ENCODE assay signal across 8 cellular contexts in the genomic region with DNA sequence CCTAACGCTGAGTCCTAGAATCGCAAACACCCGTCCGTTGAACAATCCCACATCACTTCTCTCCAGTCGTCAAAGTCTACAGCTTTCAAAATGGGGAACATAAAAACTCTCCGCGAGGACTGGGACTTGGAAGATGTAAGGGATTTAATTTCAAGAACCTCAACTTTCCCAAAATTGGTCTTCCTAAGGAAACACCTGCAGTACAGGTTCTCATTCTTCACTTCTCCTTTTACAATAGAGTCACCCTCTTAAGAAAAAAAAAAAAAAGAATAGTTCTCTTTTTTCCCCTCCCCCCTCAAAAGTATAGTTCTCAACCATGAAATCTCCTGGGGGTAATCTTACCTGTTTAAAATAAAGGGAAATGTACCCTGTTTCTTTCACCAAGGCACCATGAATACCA. TPM values are rescaled to one million over a fixed set of nuclear protein-coding genes. Genes with fewer than 3 reads are reported as not detected.
DNase-seq lines count a peak whose midpoint lies in the region; ATAC-seq lines count a peak whose summit lies in the region.

No MANE protein-coding gene starts in this region.

- H3K27me3 ChIP-seq in thymus (ENCODE audit: control insufficient read depth, insufficient read depth): no peaks in the 10 kb centered on the region

- H3K4me1 Mint-ChIP-seq in activated CD8-positive, alpha-beta memory T cell treated with anti-CD3 and anti-CD28 coated beads, Interleukin-2, amount 10 ng/mL, durations not matched to agents 7 days and 5 days: peaks cover 44% of the 10 kb centered on the region
- H3K4me1 Mint-ChIP-seq in immature natural killer cell: peaks cover 49 to 54% of the 10 kb centered on the region in 2 donors

- H3K36me3 Mint-ChIP-seq in activated CD8-positive, alpha-beta memory T cell treated with anti-CD3 and anti-CD28 coated beads, Interleukin-2, amount 10 ng/mL, durations not matched to agents 7 days and 5 days: peaks cover 30% of the 10 kb centered on the region
- H3K36me3 Mint-ChIP-seq in immature natural killer cell: peaks cover 0 to 25% (median 14%) of the 10 kb centered on the region in 3 donors

- no peaks in the 10 kb centered on the region for H3K9me3 ChIP-seq in thymus (ENCODE audit: control insufficient read depth)

- ATAC-seq in activated CD8-positive, alpha-beta memory T cell treated with anti-CD3 and anti-CD28 coated beads, Interleukin-2, amount 10 ng/mL, durations not matched to agents 7 days and 5 days: no peak
- ATAC-seq in HG02798 (IDR thresholded peaks at IDR 0.05; ENCODE audit: poor library complexity, unreplicated experiment): no peak
- ATAC-seq in GM21619 (IDR thresholded peaks at IDR 0.05; ENCODE audit: unreplicated experiment): no peak

- no peaks in the 10 kb centered on the region for H3K9me3 Mint-ChIP-seq in activated CD8-positive, alpha-beta memory T cell treated with anti-CD3 and anti-CD28 coated beads, Interleukin-2, amount 10 ng/mL, durations not matched to agents 7 days and 5 days (ENCODE audit: low read depth)
- no peaks in the 10 kb centered on the region for H3K9me3 Mint-ChIP-seq in immature natural killer cell

- CTCF ChIA-PET in activated CD8-positive, alpha-beta memory T cell treated with anti-CD3 and anti-CD28 coated beads, Interleukin-2, amount 10 ng/mL, durations not matched to agents 7 days and 5 days (lab: Charles Lee): interaction anchor here (0.8 to 1.8 kb wide), 3 partner anchors 55 to 297 kb away, joined by 4 to 5 read pairs (median 4); partner anchors contain the start of gene ITPR3

- H3K27ac ChIP-seq in thymus (ENCODE audit: low read depth): peak overlapping the region; percentile 94

- H3K4me3 Mint-ChIP-seq in activated CD8-positive, alpha-beta memory T cell treated with anti-CD3 and anti-CD28 coated beads, Interleukin-2, amount 10 ng/mL, durations not matched to agents 7 days and 5 days: peak overlapping the region; percentile 94
- peak overlapping the region; percentile 91 to 100 (median 98) for H3K4me3 Mint-ChIP-seq in immature natural killer cell

- H3K4me3 ChIP-seq in thymus (ENCODE audit: low read length): peak overlapping the region; percentile 68

- no peaks in the 10 kb centered on the region for H3K27me3 Mint-ChIP-seq in activated CD8-positive, alpha-beta memory T cell treated with anti-CD3 and anti-CD28 coated beads, Interleukin-2, amount 10 ng/mL, durations not matched to agents 7 days and 5 days
- H3K27me3 Mint-ChIP-seq in immature natural killer cell (ENCODE audit: low read depth in 3 of 3): peaks cover 3 to 13% (median 4%) of the 10 kb centered on the region in 3 donors

- peaks cover 13% of the 10 kb centered on the region for H3K4me1 ChIP-seq in thymus (ENCODE audit: control insufficient read depth, insufficient read depth, low read length)

- peaks cover 22% of the 10 kb centered on the region for H3K36me3 ChIP-seq in thymus (ENCODE audit: control insufficient read depth, insufficient read depth)

- 3% methylated on average over 7 of the region's 7 CpGs for WGBS in thymus

- H3K27ac Mint-ChIP-seq in activated CD8-positive, alpha-beta memory T cell treated with anti-CD3 and anti-CD28 coated beads, Interleukin-2, amount 10 ng/mL, durations not matched to agents 7 days and 5 days: peak overlapping the region; percentile 98
- H3K27ac Mint-ChIP-seq in immature natural killer cell: peak overlapping the region; percentile 82 to 98 (median 96)

- no peak for DNase-seq in activated CD8-positive, alpha-beta memory T cell treated with anti-CD3 and anti-CD28 coated beads, Interleukin-2, amount 10 ng/mL, durations not matched to agents 7 days and 5 days
- no peak for DNase-seq in activated CD8-positive, alpha-beta memory T cell treated with anti-CD3 and anti-CD28 coated beads, Interleukin-2, amount 50 U/mL, for 48 hours
- DNase-seq in SKM-1 treated with dmso at 0.1 percent for 144 hours (lab: John Stamatoyannopoulos, UW; ENCODE audit: unreplicated experiment) (peak; percentile 9), immature natural killer cell (no peak), NCI-H774 (lab: John Stamatoyannopoulos, UW) (no peak)

RNA-seq across cellular contexts. Expression of gene DAXX, which starts 1.4 kb away (rescaled TPM):
- 100 to 1,000 TPM; 102 to 107 TPM for total RNA-seq in activated CD8-positive, alpha-beta memory T cell treated with anti-CD3 and anti-CD28 coated beads, Interleukin-2, amount 10 ng/mL, durations not matched to agents 7 days and 5 days
- polyA plus RNA-seq in immature natural killer cell (100 to 1,000 TPM in 1 of 3 donors, 10 to 100 TPM in 2; 71.6 to 159 (median 75.1) TPM), thymus (48.1 TPM)

RNA-seq across cellular contexts. Expression of gene ZBTB22, which starts 6.6 kb away (rescaled TPM):
- total RNA-seq in activated CD8-positive, alpha-beta memory T cell treated with anti-CD3 and anti-CD28 coated beads, Interleukin-2, amount 10 ng/mL, durations not matched to agents 7 days and 5 days: 10 to 100 TPM; 10.6 to 11.8 TPM
- polyA plus RNA-seq in immature natural killer cell: 10 to 100 TPM; 14.5 to 18.1 (median 14.7) TPM
- 15.5 TPM for polyA plus RNA-seq in thymus

RNA-seq across cellular contexts. Expression of gene TAPBP, which starts 10.3 kb away (rescaled TPM):
- total RNA-seq in activated CD8-positive, alpha-beta memory T cell treated with anti-CD3 and anti-CD28 coated beads, Interleukin-2, amount 10 ng/mL, durations not matched to agents 7 days and 5 days: 100 to 1,000 TPM; 207 to 235 TPM
- polyA plus RNA-seq in immature natural killer cell: 100 to 1,000 TPM; 303 to 707 (median 457) TPM
- 57.0 TPM for polyA plus RNA-seq in thymus

RNA-seq across cellular contexts. Expression of gene RGL2, which starts 25.4 kb away (rescaled TPM):
- total RNA-seq in activated CD8-positive, alpha-beta memory T cell treated with anti-CD3 and anti-CD28 coated beads, Interleukin-2, amount 10 ng/mL, durations not matched to agents 7 days and 5 days: 10 to 100 TPM; 34.7 to 49.9 TPM
- 10 to 100 TPM in 1 of 3 donors, 1 to 10 TPM in 2; 5.9 to 14.7 (median 8.0) TPM for polyA plus RNA-seq in immature natural killer cell
- polyA plus RNA-seq in thymus: 120 TPM

RNA-seq across cellular contexts. Expression of gene PFDN6, which starts 34.7 kb away (rescaled TPM):
- total RNA-seq in activated CD8-positive, alpha-beta memory T cell treated with anti-CD3 and anti-CD28 coated beads, Interleukin-2, amount 10 ng/mL, durations not matched to agents 7 days and 5 days: 10 to 100 TPM; 67.8 to 90.3 TPM
- 10 to 100 TPM; 25.7 to 55.6 (median 49.2) TPM for polyA plus RNA-seq in immature natural killer cell
- polyA plus RNA-seq in thymus: 171 TPM
